In the genomic region with DNA sequence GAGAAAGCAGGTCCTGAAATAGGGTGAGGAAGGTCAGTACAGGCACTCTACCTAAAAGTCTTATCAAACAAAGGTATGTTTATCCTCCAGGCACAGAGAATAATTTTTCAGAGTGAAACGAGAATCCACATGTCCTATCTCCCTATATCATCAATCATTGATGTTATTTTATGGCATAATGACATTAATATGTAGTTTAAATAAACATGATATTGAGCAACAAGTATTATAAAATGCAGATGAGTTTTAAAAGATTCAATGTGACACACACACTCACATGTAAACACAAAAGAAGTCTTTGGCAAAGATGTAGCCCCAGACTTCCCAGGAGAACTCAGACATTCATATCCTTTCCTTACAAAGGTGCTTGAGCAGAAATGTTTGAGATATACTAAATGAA, we compare ENCODE assay signal across 29 cellular contexts.
"Had no signal": no experiment of that assay in that cellular context is flagged by ENCODE, and none has a peak within 500 bp of the region (broad histone marks: within the 10 kb centered on the region; RNA-seq: fewer than 3 reads in every experiment).

No MANE protein-coding gene starts in this region.

- H3K27me3 Mint-ChIP-seq: type B pancreatic cell had no signal

- H3K9me3 Mint-ChIP-seq: immature natural killer cell; natural killer cell; nephron progenitor cell; neural progenitor cell; stimulated activated memory B cell treated with anti-CD40 and anti-IgM and Interleukin-4, amounts not matched to agents 10 μg/mL and 1 μg/mL and 100 μg/mL, for 72 hours; stimulated activated naive CD8-positive, alpha-beta T cell treated with anti-CD3 and anti-CD28 coated beads, Interleukin-15, amount 100 ng/mL, for 72 hours; type B pancreatic cell had no signal

- H3K36me3 ChIP-seq: left ventricle myocardium inferior, neural progenitor cell, neutrophil, right atrium auricular region, right lobe of liver, tibial nerve, uterus had no signal

- DNase-seq: hippocampal formation; immature natural killer cell; kidney; left ventricle myocardium inferior; mesendoderm; naive B cell; natural killer cell; nephron progenitor cell; occipital lobe; psoas muscle; right lobe of liver; stimulated activated CD4-positive, alpha-beta T cell treated with anti-CD3 and anti-CD28 coated beads, Interleukin-1b, Interleukin-23, amount 100 ng/mL, for 48 hours; stimulated activated CD4-positive, alpha-beta T cell treated with anti-CD3 and anti-CD28 coated beads, Interleukin-2, amount 100 ng/mL, for 48 hours; stimulated activated CD4-positive, alpha-beta T cell treated with anti-CD3 and anti-CD28 coated beads, Interleukin-4, amount 100 ng/mL, for 4 hours; stimulated activated CD8-positive, alpha-beta memory T cell treated with anti-CD3 and anti-CD28 coated beads, Interleukin-4, amount 100 ng/mL, for 48 hours; stimulated activated naive CD4-positive, alpha-beta T cell treated with Interleukin-2 at 50 U/mL for 16 hours; stimulated activated naive CD8-positive, alpha-beta T cell treated with anti-CD3 and anti-CD28 coated beads, Interleukin-15, amount 100 ng/mL, for 72 hours; substantia nigra; uterus had no signal

- H3K27ac ChIP-seq: left ventricle myocardium inferior, neural progenitor cell, neutrophil, parathyroid adenoma, psoas muscle, right atrium auricular region, right lobe of liver, tibial nerve, uterus had no signal

- H3K79me2 ChIP-seq: parathyroid adenoma had no signal

- H3K27me3 ChIP-seq: neural progenitor cell, neutrophil, right atrium auricular region, right lobe of liver, tibial nerve, uterus had no signal

- H3K27ac Mint-ChIP-seq: immature natural killer cell; mesothelial cell of epicardium; naive B cell; natural killer cell; nephron progenitor cell; neural progenitor cell; stimulated activated memory B cell treated with anti-CD40 and anti-IgM and Interleukin-4, amounts not matched to agents 10 μg/mL and 1 μg/mL and 100 μg/mL, for 72 hours; stimulated activated naive CD8-positive, alpha-beta T cell treated with anti-CD3 and anti-CD28 coated beads, Interleukin-15, amount 100 ng/mL, for 72 hours; type B pancreatic cell had no signal

- H3K4me3 ChIP-seq: left ventricle myocardium inferior, lung, neural progenitor cell, psoas muscle, right atrium auricular region, right lobe of liver, smooth muscle cell, tibial nerve, uterus had no signal

- H3K9me3 ChIP-seq: left ventricle myocardium inferior, neutrophil, psoas muscle, right atrium auricular region, right lobe of liver, tibial nerve, uterus had no signal

- H3K36me3 Mint-ChIP-seq: immature natural killer cell; naive B cell; natural killer cell; stimulated activated memory B cell treated with anti-CD40 and anti-IgM and Interleukin-4, amounts not matched to agents 10 μg/mL and 1 μg/mL and 100 μg/mL, for 72 hours had no signal

- H3K4me3 Mint-ChIP-seq: immature natural killer cell; mesothelial cell of epicardium; naive B cell; natural killer cell; nephron progenitor cell; neural progenitor cell; stimulated activated memory B cell treated with anti-CD40 and anti-IgM and Interleukin-4, amounts not matched to agents 10 μg/mL and 1 μg/mL and 100 μg/mL, for 72 hours; stimulated activated naive CD8-positive, alpha-beta T cell treated with anti-CD3 and anti-CD28 coated beads, Interleukin-15, amount 100 ng/mL, for 72 hours; type B pancreatic cell had no signal

- H2AFZ ChIP-seq: neural progenitor cell, parathyroid adenoma had no signal

- H3K4me2 ChIP-seq: neural progenitor cell, smooth muscle cell had no signal

- H3K4me1 ChIP-seq: left ventricle myocardium inferior, parathyroid adenoma, psoas muscle, right atrium auricular region, tibial nerve, uterus had no signal

- H3K4me1 Mint-ChIP-seq: immature natural killer cell; naive B cell; natural killer cell; nephron progenitor cell; neural progenitor cell; stimulated activated memory B cell treated with anti-CD40 and anti-IgM and Interleukin-4, amounts not matched to agents 10 μg/mL and 1 μg/mL and 100 μg/mL, for 72 hours; stimulated activated naive CD8-positive, alpha-beta T cell treated with anti-CD3 and anti-CD28 coated beads, Interleukin-15, amount 100 ng/mL, for 72 hours had no signal
